Comparison of ENCODE assay signal across 11 cellular contexts in the genomic region with DNA sequence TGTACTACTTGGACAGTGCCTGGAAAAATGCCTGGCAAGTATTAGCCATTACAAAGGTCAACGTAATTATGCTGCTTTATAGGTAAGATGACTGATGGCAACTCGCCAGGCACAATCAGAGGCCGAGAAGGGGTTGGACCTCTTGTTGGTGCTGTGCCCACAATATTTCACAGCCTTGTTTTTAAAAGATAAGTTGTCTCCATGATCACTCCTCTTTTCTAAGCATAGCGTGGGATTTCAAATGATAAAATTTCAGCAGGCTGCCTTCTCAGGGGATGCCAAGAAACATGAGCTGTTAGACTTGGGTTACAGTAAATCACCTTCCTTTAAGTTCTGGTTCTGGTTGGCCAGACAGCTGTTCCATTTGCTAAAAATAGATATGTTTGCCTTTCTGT. TPM values are rescaled to one million over a fixed set of nuclear protein-coding genes. Genes with fewer than 3 reads are reported as not detected.
A peak's percentile ranks its signal among the peaks of the same experiment; 100 is the strongest.
DNase-seq lines count a peak whose midpoint lies in the region; ATAC-seq and TF ChIP-seq lines count a peak whose summit lies in the region.
"Had no signal": no experiment of that assay in that cellular context is flagged by ENCODE, and none has a peak within 500 bp of the region (broad histone marks: within the 10 kb centered on the region; RNA-seq: fewer than 3 reads in every experiment).

No MANE protein-coding gene starts in this region.

- peaks cover 65% of the 10 kb centered on the region for H3K4me1 Mint-ChIP-seq in activated naive CD4-positive, alpha-beta T cell treated with anti-CD3 and anti-CD28 coated beads, Interleukin-2, amount 50 U/mL, for 24 hours
- H3K4me1 Mint-ChIP-seq in activated naive CD8-positive, alpha-beta T cell treated with anti-CD3 and anti-CD28 coated beads, Interleukin-2, amount 50 U/mL, for 24 hours, result peaks cover 80% of the 10 kb centered on the region
- peaks cover 84 to 86% of the 10 kb centered on the region in 2 donors for H3K4me1 Mint-ChIP-seq in natural killer cell

- H3K27me3 Mint-ChIP-seq in activated naive CD4-positive, alpha-beta T cell treated with anti-CD3 and anti-CD28 coated beads, Interleukin-2, amount 50 U/mL, for 24 hours, result peaks cover 16% of the 10 kb centered on the region
- H3K27me3 Mint-ChIP-seq in activated naive CD8-positive, alpha-beta T cell treated with anti-CD3 and anti-CD28 coated beads, Interleukin-2, amount 50 U/mL, for 24 hours, result peaks cover 15% of the 10 kb centered on the region
- H3K27me3 Mint-ChIP-seq in natural killer cell (ENCODE audit: low read depth in 2 of 2), result no peaks in the 10 kb centered on the region

- H3K36me3 Mint-ChIP-seq in activated naive CD4-positive, alpha-beta T cell treated with anti-CD3 and anti-CD28 coated beads, Interleukin-2, amount 50 U/mL, for 24 hours, result no peaks in the 10 kb centered on the region
- H3K36me3 Mint-ChIP-seq in activated naive CD8-positive, alpha-beta T cell treated with anti-CD3 and anti-CD28 coated beads, Interleukin-2, amount 50 U/mL, for 24 hours (ENCODE audit: low read depth), result peaks cover 37% of the 10 kb centered on the region
- peaks cover 5% of the 10 kb centered on the region for H3K36me3 Mint-ChIP-seq in natural killer cell

- H3K9me3 Mint-ChIP-seq in activated naive CD4-positive, alpha-beta T cell treated with anti-CD3 and anti-CD28 coated beads, Interleukin-2, amount 50 U/mL, for 24 hours, result no peaks in the 10 kb centered on the region
- peaks cover 8% of the 10 kb centered on the region for H3K9me3 Mint-ChIP-seq in activated naive CD8-positive, alpha-beta T cell treated with anti-CD3 and anti-CD28 coated beads, Interleukin-2, amount 50 U/mL, for 24 hours
- no peaks in the 10 kb centered on the region for H3K9me3 Mint-ChIP-seq in natural killer cell

- H3K4me3 Mint-ChIP-seq in activated naive CD4-positive, alpha-beta T cell treated with anti-CD3 and anti-CD28 coated beads, Interleukin-2, amount 50 U/mL, for 24 hours, result peak overlapping the region; percentile 90
- H3K4me3 Mint-ChIP-seq in activated naive CD8-positive, alpha-beta T cell treated with anti-CD3 and anti-CD28 coated beads, Interleukin-2, amount 50 U/mL, for 24 hours, result peak overlapping the region; percentile 94
- peak overlapping the region; percentile 94 for H3K4me3 Mint-ChIP-seq in natural killer cell

- no peak for DNase-seq in activated naive CD4-positive, alpha-beta T cell (lab: John Stamatoyannopoulos, UW)
- no peak for DNase-seq in activated naive CD8-positive, alpha-beta T cell treated with anti-CD3 and anti-CD28 coated beads, Interleukin-2, amount 50 U/mL, for 24 hours
- DNase-seq in natural killer cell, result no peak
- no peak for DNase-seq in AG20443 (ENCODE audit: low spot score)
- DNase-seq in GM19238 (ENCODE audit: insufficient read length, low spot score), result no peak
- DNase-seq: BE2C; NCI-H1436 treated with DMSO at 0.1 percent for 48 hours; stimulated activated CD4-positive, alpha-beta T cell treated with anti-CD3 and anti-CD28 coated beads, Interleukin-4, amount 100 ng/mL, for 1 hour had no signal

- TF ChIP-seq CTCF in natural killer cell (IDR thresholded peaks at IDR 0.05), result no peak

- intact Hi-C loops in natural killer cell (cut with micrococcal nuclease), result loop anchor here (5.0 to 10.0 kb wide), 2 partner anchors 217 to 251 kb away; partner anchors contain the start of genes PAICS, PPAT and REST

- H3K27ac Mint-ChIP-seq in activated naive CD4-positive, alpha-beta T cell treated with anti-CD3 and anti-CD28 coated beads, Interleukin-2, amount 50 U/mL, for 24 hours, result no peak overlapping the region
- H3K27ac Mint-ChIP-seq in activated naive CD8-positive, alpha-beta T cell treated with anti-CD3 and anti-CD28 coated beads, Interleukin-2, amount 50 U/mL, for 24 hours, result peak overlapping the region; percentile 90
- peak overlapping the region; percentile 95 to 98 for H3K27ac Mint-ChIP-seq in natural killer cell

- ATAC-seq in activated naive CD8-positive, alpha-beta T cell treated with anti-CD3 and anti-CD28 coated beads, Interleukin-2, amount 50 U/mL, for 24 hours, result no peak
- ATAC-seq in natural killer cell, result no peak
- ATAC-seq in GM18520 (IDR thresholded peaks at IDR 0.05; ENCODE audit: unreplicated experiment), result no peak
- ATAC-seq in HG02571 (IDR thresholded peaks at IDR 0.05; ENCODE audit: unreplicated experiment), result no peak

RNA-seq across cellular contexts. Expression of gene HOPX, which starts 26.9 kb away (rescaled TPM):
- total RNA-seq in natural killer cell, result 100 to 1,000 TPM; 152 to 240 (median 167) TPM
